ENCODE assay signal across 8 cellular contexts in the genomic region with DNA sequence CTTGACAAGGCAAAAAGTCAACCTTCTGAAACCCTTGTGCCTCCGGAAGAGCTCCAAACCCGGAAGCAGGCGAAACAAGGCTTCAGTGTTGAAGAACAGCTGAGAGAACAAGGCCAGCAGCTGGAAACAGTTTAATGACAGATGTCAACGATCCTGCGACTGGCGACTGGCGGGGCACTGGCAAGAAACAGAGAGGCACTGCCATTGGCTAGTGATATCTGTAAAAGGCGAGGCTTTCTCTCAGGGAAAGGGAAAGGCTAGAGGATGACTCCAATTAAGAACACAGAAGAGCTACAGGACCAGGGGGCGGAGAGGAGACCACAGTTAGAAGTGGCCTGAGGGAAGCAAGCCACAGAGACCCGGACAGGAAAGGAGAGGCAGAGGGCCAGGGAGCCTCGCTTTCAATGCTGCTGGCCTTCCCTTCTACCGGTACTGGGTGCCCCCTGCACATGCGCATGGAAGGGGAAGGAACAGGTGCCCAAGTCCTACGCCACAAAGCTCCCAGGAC. TPM values are rescaled to one million over a fixed set of nuclear protein-coding genes. Genes with fewer than 3 reads are reported as not detected.
DNase-seq lines count a peak whose midpoint lies in the region; ATAC-seq and FAIRE-seq lines count a peak whose summit lies in the region.

No MANE protein-coding gene starts in this region.

- H3K27ac Mint-ChIP-seq in immature natural killer cell: peak overlapping the region; percentile 52 to 86 (median 72)

- H3K27me3 Mint-ChIP-seq in immature natural killer cell (ENCODE audit: low read depth in 3 of 3): peaks cover 0 to 2% (median 2%) of the 10 kb centered on the region in 3 donors

- H3K9me3 ChIP-seq in adipocyte (ENCODE audit: control insufficient read depth, low read length) (no peaks in the 10 kb centered on the region), small intestine (ENCODE audit: control insufficient read depth, low read depth) (no peaks in the 10 kb centered on the region)

- no peaks in the 10 kb centered on the region for H3K9me3 Mint-ChIP-seq in immature natural killer cell

- H3K4me1 Mint-ChIP-seq in immature natural killer cell: peaks cover 49 to 84% of the 10 kb centered on the region in 2 donors

- peak overlapping the region; percentile 71 for H3K9ac ChIP-seq in adipocyte (ENCODE audit: low read length)

- no peak for FAIRE-seq in small intestine (lab: Jason Lieb, UNC)

- 32 to 41% (median 36%) methylated on average over 14 of the region's 14 CpGs for WGBS in small intestine, 3 donors

- H3K4me3 ChIP-seq in adipocyte (ENCODE audit: low read length): peak overlapping the region; percentile 62
- H3K4me3 ChIP-seq in small intestine (ENCODE audit: low read depth in 1 of 2, low read length in 2 of 2): no peak overlapping the region

- peak; percentile 7 to 63 (median 34) for DNase-seq in NCI-H1417 (lab: John Stamatoyannopoulos, UW)
- DNase-seq in NCI-H1417 treated with DMSO at 0.1 percent for 48 hours (lab: John Stamatoyannopoulos, UW): no peak
- DNase-seq in adipocyte (ENCODE audit: low read depth): peak; percentile 56
- no peak for DNase-seq in immature natural killer cell
- peak; percentile 64 for DNase-seq in small intestine
- no peak for DNase-seq in DMS79 (lab: John Stamatoyannopoulos, UW)

- H3K36me3 ChIP-seq in adipocyte (ENCODE audit: control insufficient read depth, insufficient read depth, low read length, severe bottlenecking): peaks cover 29% of the 10 kb centered on the region
- H3K36me3 ChIP-seq in small intestine (ENCODE audit: control insufficient read depth in 2 of 2, insufficient read depth in 2 of 2, low read length in 2 of 2): peaks cover 0 to 3% of the 10 kb centered on the region in 2 donors

- H3K36me3 Mint-ChIP-seq in immature natural killer cell: peaks cover 5 to 6% (median 6%) of the 10 kb centered on the region in 3 donors

- H3K27ac ChIP-seq in small intestine (ENCODE audit: low read depth in 1 of 2, low read length in 1 of 2): peak overlapping the region; percentile 14 to 77

- H3K27me3 ChIP-seq in adipocyte (replicated peaks; ENCODE audit: control insufficient read depth, insufficient read depth, low read length): no peaks in the 10 kb centered on the region
- no peaks in the 10 kb centered on the region for H3K27me3 ChIP-seq in small intestine (ENCODE audit: control insufficient read depth in 2 of 2, insufficient read depth in 2 of 2, low read length in 2 of 2)

- ATAC-seq in GM21526 (IDR thresholded peaks at IDR 0.05; ENCODE audit: low FRiP score, unreplicated experiment): no peak
- ATAC-seq in GM18519 (IDR thresholded peaks at IDR 0.05; ENCODE audit: low FRiP score, unreplicated experiment): no peak

- peak overlapping the region; percentile 36 to 73 (median 55) for H3K4me3 Mint-ChIP-seq in immature natural killer cell

- H3K4me1 ChIP-seq in adipocyte (ENCODE audit: control insufficient read depth, insufficient read depth, low read length) (peaks cover 54% of the 10 kb centered on the region), small intestine (ENCODE audit: control insufficient read depth in 2 of 2, insufficient read depth in 1 of 2, low read depth in 1 of 2, low read length in 1 of 2) (peaks cover 14 to 38% of the 10 kb centered on the region in 2 donors)

RNA-seq across cellular contexts. Expression of a gene that starts 19.4 kb away (rescaled TPM):
- polyA plus RNA-seq in immature natural killer cell: 100 to 1,000 TPM; 241 to 320 (median 276) TPM
- polyA plus RNA-seq in small intestine: 100 to 1,000 TPM in 1 of 3 donors, 10 to 100 TPM in 2; 42.3 to 172 (median 51.3) TPM

Comparison
In these comparisons a context has a peak if more than half of its experiments do, and no peak if none do; other contexts are left out.
1. DNase-seq: peak in NCI-H1417 (3 of 3), adipocyte (single experiment) and small intestine (single experiment); none in NCI-H1417 treated with DMSO at 0.1 percent for 48 hours (single experiment), immature natural killer cell (0 of 3) and DMS79 (single experiment).